ENCODE assay signal across 29 cellular contexts in genomic region chr2:74736589-74736988, GRCh38.
"Had no signal": no experiment of that assay in that cellular context is flagged by ENCODE, and none has a peak within 500 bp of the region (broad histone marks: within the 10 kb centered on the region; RNA-seq: fewer than 3 reads in every experiment).

No MANE protein-coding gene starts in this region.

- H3K36me3 ChIP-seq: ascending aorta, SJCRH30, WERI-Rb-1 had no signal

- H3K4me3 Mint-ChIP-seq: activated CD4-positive, alpha-beta T cell treated with anti-CD3 and anti-CD28 coated beads, Interleukin-2, amount 10 ng/mL, durations not matched to agents 24 days and 14 days; activated CD8-positive, alpha-beta T cell treated with anti-CD3 and anti-CD28 coated beads for 36 hours; activated naive CD4-positive, alpha-beta T cell treated with anti-CD3 and anti-CD28 coated beads, Interleukin-2, amount 50 U/mL, for 24 hours; activated naive CD8-positive, alpha-beta T cell treated with anti-CD3 and anti-CD28 coated beads, Interleukin-2, amount 10 ng/mL, durations not matched to agents 7 days and 5 days; activated T-cell treated with anti-CD3 and anti-CD28 coated beads, Interleukin-2, amount 50 U/mL, for 24 hours had no signal

- H3K27ac ChIP-seq: ascending aorta, SJCRH30, SK-N-MC, WERI-Rb-1 had no signal

- ATAC-seq: activated CD8-positive, alpha-beta T cell treated with anti-CD3 and anti-CD28 coated beads for 36 hours; Panc1 had no signal

- H3K9me3 ChIP-seq: ascending aorta had no signal

- H3K27me3 ChIP-seq: ascending aorta, SJCRH30 had no signal

- H3K27ac Mint-ChIP-seq: activated CD4-positive, alpha-beta T cell treated with anti-CD3 and anti-CD28 coated beads, Interleukin-2, amount 10 ng/mL, durations not matched to agents 24 days and 14 days; activated CD8-positive, alpha-beta T cell treated with anti-CD3 and anti-CD28 coated beads for 36 hours; activated naive CD4-positive, alpha-beta T cell treated with anti-CD3 and anti-CD28 coated beads, Interleukin-2, amount 50 U/mL, for 24 hours; activated naive CD8-positive, alpha-beta T cell treated with anti-CD3 and anti-CD28 coated beads, Interleukin-2, amount 10 ng/mL, durations not matched to agents 7 days and 5 days; activated T-cell treated with anti-CD3 and anti-CD28 coated beads, Interleukin-2, amount 50 U/mL, for 24 hours; activated T-helper 2 cell treated with anti-CD3 and anti-CD28 coated beads, Interferon-gamma antibody, Interleukin-2, Interleukin-4, amounts not matched to agents 10 μg/mL and 5 μg/mL and 100 μg/mL, durations not matched to agents 14 hours and 24 hours and 36 hours had no signal

- DNase-seq: activated CD4-positive, alpha-beta T cell treated with anti-CD3 and anti-CD28 coated beads, Interleukin-2, amount 10 ng/mL, durations not matched to agents 24 days and 14 days; activated CD4-positive, alpha-beta T cell treated with anti-CD3 and anti-CD28 coated beads, Interleukin-2, amount 50 U/mL, for 4 hours; activated CD8-positive, alpha-beta T cell treated with anti-CD3 and anti-CD28 coated beads for 36 hours; activated gamma-delta T cell; activated naive CD4-positive, alpha-beta T cell treated with Interleukin-2 at 50 U/mL for 16 hours; activated naive CD8-positive, alpha-beta T cell treated with anti-CD3 and anti-CD28 coated beads, Interleukin-2, amount 10 ng/mL, durations not matched to agents 7 days and 5 days; activated T-cell treated with anti-CD3 and anti-CD28 coated beads, Interleukin-2, amount 50 U/mL, for 24 hours; amygdala; cerebellar nuclear complex; Kasumi-1; MM.1S; MV-4-11; NCI-H1092; NCI-H146; NCI-H187; NCI-H2029 treated with DMSO at 0.1 percent for 48 hours; NCI-H2107; NCI-H226; NCI-H446 treated with DMSO at 0.1 percent for 48 hours; NCI-H524; SHP77; SJCRH30; T1000; WERI-Rb-1 had no signal

- H3K4me3 ChIP-seq: ascending aorta, SJCRH30, SK-N-MC had no signal
